In the genomic region with DNA sequence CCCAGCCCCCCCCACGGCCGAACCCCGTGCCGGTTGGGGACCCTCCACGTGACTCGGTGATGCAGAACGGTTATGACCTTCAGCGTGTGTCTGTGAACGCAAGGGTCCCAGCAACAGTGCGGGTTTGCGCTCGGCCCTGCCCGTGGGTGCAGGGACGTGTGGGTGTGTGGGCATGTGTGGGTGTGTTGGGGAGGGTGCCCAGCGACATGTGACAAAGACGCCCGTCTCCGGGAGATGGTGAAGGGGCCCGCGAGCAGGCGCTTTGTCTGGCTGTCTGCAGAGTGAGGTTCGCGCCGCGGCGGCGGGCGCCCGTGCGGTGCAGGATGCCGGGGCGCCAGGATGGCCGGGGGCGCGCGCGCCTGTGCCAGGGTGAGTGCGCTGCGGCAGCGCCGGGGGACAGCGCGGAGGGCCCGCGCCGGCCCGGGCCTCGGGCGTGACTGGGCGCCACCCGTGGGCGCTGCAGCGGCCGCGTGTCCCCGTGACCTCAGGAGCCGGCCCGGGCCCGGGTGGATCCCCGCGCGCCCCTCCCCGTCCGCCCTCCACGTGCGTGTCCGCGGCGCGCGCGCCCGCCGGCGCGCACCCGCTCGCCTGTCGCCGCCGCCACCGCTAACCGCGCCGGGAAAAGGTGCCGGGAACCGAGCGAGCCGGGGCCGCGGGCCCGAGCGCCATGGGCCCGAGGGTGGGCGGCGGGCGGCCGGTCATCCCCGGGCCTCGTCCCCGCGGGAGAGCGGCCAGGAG, we compare ENCODE assay signal across 1 cellular context.
TF ChIP-seq lines count a peak whose summit lies in the region.

A gene (plus strand): TSS at position 569 of the 738 bp plus-strand sequence. CDS start 681 bp downstream, outside the sequence.

TF ChIP-seq in A549, 52 proteins besides CTCF, POLR2A, EP300 and RAD21 (continued from another document):
- TF ChIP-seq, protein P1, sequence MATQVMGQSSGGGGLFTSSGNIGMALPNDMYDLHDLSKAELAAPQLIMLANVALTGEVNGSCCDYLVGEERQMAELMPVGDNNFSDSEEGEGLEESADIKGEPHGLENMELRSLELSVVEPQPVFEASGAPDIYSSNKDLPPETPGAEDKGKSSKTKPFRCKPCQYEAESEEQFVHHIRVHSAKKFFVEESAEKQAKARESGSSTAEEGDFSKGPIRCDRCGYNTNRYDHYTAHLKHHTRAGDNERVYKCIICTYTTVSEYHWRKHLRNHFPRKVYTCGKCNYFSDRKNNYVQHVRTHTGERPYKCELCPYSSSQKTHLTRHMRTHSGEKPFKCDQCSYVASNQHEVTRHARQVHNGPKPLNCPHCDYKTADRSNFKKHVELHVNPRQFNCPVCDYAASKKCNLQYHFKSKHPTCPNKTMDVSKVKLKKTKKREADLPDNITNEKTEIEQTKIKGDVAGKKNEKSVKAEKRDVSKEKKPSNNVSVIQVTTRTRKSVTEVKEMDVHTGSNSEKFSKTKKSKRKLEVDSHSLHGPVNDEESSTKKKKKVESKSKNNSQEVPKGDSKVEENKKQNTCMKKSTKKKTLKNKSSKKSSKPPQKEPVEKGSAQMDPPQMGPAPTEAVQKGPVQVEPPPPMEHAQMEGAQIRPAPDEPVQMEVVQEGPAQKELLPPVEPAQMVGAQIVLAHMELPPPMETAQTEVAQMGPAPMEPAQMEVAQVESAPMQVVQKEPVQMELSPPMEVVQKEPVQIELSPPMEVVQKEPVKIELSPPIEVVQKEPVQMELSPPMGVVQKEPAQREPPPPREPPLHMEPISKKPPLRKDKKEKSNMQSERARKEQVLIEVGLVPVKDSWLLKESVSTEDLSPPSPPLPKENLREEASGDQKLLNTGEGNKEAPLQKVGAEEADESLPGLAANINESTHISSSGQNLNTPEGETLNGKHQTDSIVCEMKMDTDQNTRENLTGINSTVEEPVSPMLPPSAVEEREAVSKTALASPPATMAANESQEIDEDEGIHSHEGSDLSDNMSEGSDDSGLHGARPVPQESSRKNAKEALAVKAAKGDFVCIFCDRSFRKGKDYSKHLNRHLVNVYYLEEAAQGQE (IDR thresholded peaks at IDR 0.05) = no peak
- TF ChIP-seq, protein P2, sequence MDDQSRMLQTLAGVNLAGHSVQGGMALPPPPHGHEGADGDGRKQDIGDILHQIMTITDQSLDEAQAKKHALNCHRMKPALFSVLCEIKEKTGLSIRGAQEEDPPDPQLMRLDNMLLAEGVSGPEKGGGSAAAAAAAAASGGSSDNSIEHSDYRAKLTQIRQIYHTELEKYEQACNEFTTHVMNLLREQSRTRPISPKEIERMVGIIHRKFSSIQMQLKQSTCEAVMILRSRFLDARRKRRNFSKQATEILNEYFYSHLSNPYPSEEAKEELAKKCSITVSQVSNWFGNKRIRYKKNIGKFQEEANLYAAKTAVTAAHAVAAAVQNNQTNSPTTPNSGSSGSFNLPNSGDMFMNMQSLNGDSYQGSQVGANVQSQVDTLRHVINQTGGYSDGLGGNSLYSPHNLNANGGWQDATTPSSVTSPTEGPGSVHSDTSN (IDR thresholded peaks at IDR 0.05) = 0 out of 2 replicates have a peak, but pooled peaks have one; percentile 10
- TF ChIP-seq JUN (IDR thresholded peaks at IDR 0.05) = peak in 1 of 2 experiments; percentile 74; a peak in 2 of 5 replicates
- no peak for TF ChIP-seq MAFK (IDR thresholded peaks at IDR 0.05; ENCODE audit: partially characterized antibody)
- no peak for TF ChIP-seq KDM5A (IDR thresholded peaks at IDR 0.05)
- TF ChIP-seq, protein P3, sequence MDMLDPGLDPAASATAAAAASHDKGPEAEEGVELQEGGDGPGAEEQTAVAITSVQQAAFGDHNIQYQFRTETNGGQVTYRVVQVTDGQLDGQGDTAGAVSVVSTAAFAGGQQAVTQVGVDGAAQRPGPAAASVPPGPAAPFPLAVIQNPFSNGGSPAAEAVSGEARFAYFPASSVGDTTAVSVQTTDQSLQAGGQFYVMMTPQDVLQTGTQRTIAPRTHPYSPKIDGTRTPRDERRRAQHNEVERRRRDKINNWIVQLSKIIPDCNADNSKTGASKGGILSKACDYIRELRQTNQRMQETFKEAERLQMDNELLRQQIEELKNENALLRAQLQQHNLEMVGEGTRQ (IDR thresholded peaks at IDR 0.05) = peak; percentile 83
- 0 out of 2 replicates have a peak, but pooled peaks have one; percentile 14 for TF ChIP-seq ESRRA (IDR thresholded peaks at IDR 0.05; ENCODE audit: borderline replicate concordance, low read length)
- TF ChIP-seq NPAS2 (CRISPR knock-in tag; IDR thresholded peaks at IDR 0.05; ENCODE audit: borderline replicate concordance) = peak; percentile 51; the same call in 1 of the 2 replicates
- TF ChIP-seq HEYL (CRISPR knock-in tag; IDR thresholded peaks at IDR 0.05) = no peak
- TF ChIP-seq, protein P4, sequence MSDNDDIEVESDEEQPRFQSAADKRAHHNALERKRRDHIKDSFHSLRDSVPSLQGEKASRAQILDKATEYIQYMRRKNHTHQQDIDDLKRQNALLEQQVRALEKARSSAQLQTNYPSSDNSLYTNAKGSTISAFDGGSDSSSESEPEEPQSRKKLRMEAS (IDR thresholded peaks at IDR 0.05) = peak; percentile 86
- TF ChIP-seq MYC (IDR thresholded peaks at IDR 0.05; ENCODE audit: borderline replicate concordance, low read length) = peak; percentile 56; the same call in 1 of the 2 replicates
- no peak for TF ChIP-seq KDM1A (IDR thresholded peaks at IDR 0.05; ENCODE audit: low read depth)
- no peak for TF ChIP-seq MAZ (IDR thresholded peaks at IDR 0.05; ENCODE audit: borderline replicate concordance, low read depth, low read length)
- TF ChIP-seq, protein P5, sequence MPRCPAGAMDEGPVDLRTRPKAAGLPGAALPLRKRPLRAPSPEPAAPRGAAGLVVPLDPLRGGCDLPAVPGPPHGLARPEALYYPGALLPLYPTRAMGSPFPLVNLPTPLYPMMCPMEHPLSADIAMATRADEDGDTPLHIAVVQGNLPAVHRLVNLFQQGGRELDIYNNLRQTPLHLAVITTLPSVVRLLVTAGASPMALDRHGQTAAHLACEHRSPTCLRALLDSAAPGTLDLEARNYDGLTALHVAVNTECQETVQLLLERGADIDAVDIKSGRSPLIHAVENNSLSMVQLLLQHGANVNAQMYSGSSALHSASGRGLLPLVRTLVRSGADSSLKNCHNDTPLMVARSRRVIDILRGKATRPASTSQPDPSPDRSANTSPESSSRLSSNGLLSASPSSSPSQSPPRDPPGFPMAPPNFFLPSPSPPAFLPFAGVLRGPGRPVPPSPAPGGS (IDR thresholded peaks at IDR 0.05) = 0 out of 3 replicates have a peak, but pooled peaks have one; percentile 39
- TF ChIP-seq EHMT2 (IDR thresholded peaks at IDR 0.05; ENCODE audit: low read depth) = no peak
